In genomic region chr12:107163413-107163812, GRCh38 we compare ENCODE assay signal across 20 cellular contexts.
"Had no signal": no experiment of that assay in that cellular context is flagged by ENCODE, and none has a peak within 500 bp of the region (broad histone marks: within the 10 kb centered on the region; RNA-seq: fewer than 3 reads in every experiment).

No MANE protein-coding gene starts in this region.

- H3K36me3 Mint-ChIP-seq: activated naive CD8-positive, alpha-beta T cell treated with anti-CD3 and anti-CD28 coated beads for 36 hours; memory B cell; natural killer cell treated with Interleukin-12 subunit alpha and Interleukin-12 subunit beta and Interleukin-15 and Interleukin-18, amount 100 ng/mL, for 72 hours; stimulated activated memory B cell treated with anti-CD40 and anti-IgM and Interleukin-4, amounts not matched to agents 10 μg/mL and 1 μg/mL and 100 μg/mL, for 72 hours had no signal

- ATAC-seq: activated T-cell treated with anti-CD3 and anti-CD28 coated beads, Interleukin-2, amount 50 U/mL, for 4 hours; heart left ventricle; left cardiac atrium; natural killer cell treated with Interleukin-12 subunit alpha and Interleukin-12 subunit beta and Interleukin-15 and Interleukin-18, amount 100 ng/mL, for 72 hours; stimulated activated memory B cell treated with anti-CD40 and anti-IgM and Interleukin-4, amounts not matched to agents 10 μg/mL and 1 μg/mL and 100 μg/mL, for 72 hours had no signal

- H3K27ac Mint-ChIP-seq: activated naive CD8-positive, alpha-beta T cell treated with anti-CD3 and anti-CD28 coated beads for 36 hours; memory B cell; natural killer cell treated with Interleukin-12 subunit alpha and Interleukin-12 subunit beta and Interleukin-15 and Interleukin-18, amount 100 ng/mL, for 72 hours; stimulated activated memory B cell treated with anti-CD40 and anti-IgM and Interleukin-4, amounts not matched to agents 10 μg/mL and 1 μg/mL and 100 μg/mL, for 72 hours; T-helper 2 cell treated with Interferon-gamma antibody and Interleukin-4, amounts not matched to agents 5 μg/mL and 100 μg/mL, for 36 hours had no signal

- H3K9me3 Mint-ChIP-seq: activated naive CD8-positive, alpha-beta T cell treated with anti-CD3 and anti-CD28 coated beads for 36 hours; activated T-cell treated with anti-CD3 and anti-CD28 coated beads, Interleukin-2, amount 50 U/mL, for 4 hours; central memory CD8-positive, alpha-beta T cell; memory B cell; natural killer cell treated with Interleukin-12 subunit alpha and Interleukin-12 subunit beta and Interleukin-15 and Interleukin-18, amount 100 ng/mL, for 72 hours; stimulated activated memory B cell treated with anti-CD40 and anti-IgM and Interleukin-4, amounts not matched to agents 10 μg/mL and 1 μg/mL and 100 μg/mL, for 72 hours; T-helper 2 cell treated with Interferon-gamma antibody and Interleukin-4, amounts not matched to agents 5 μg/mL and 100 μg/mL, for 36 hours had no signal

- H3K27me3 Mint-ChIP-seq: memory B cell had no signal

- DNase-seq: activated CD8-positive, alpha-beta memory T cell treated with anti-CD3 and anti-CD28 coated beads, Interleukin-2, amount 50 U/mL, for 4 hours; activated naive CD4-positive, alpha-beta T cell treated with Interleukin-2 at 50 U/mL for 16 hours; activated naive CD8-positive, alpha-beta T cell treated with anti-CD3 and anti-CD28 coated beads for 36 hours; activated T-cell treated with anti-CD3 and anti-CD28 coated beads, Interleukin-2, amount 50 U/mL, for 4 hours; colonic mucosa; dorsolateral prefrontal cortex; esophagus squamous epithelium; heart left ventricle; islet precursor cell; left cardiac atrium; sigmoid colon; stimulated activated CD4-positive, alpha-beta T cell treated with anti-CD3 and anti-CD28 coated beads, Interleukin-15, amount 100 ng/mL, for 24 hours; transverse colon had no signal

- H3K4me1 Mint-ChIP-seq: central memory CD8-positive, alpha-beta T cell; memory B cell; stimulated activated memory B cell treated with anti-CD40 and anti-IgM and Interleukin-4, amounts not matched to agents 10 μg/mL and 1 μg/mL and 100 μg/mL, for 72 hours had no signal

- FAIRE-seq: TTC549, urothelium cell line had no signal

- H3K4me3 Mint-ChIP-seq: activated naive CD8-positive, alpha-beta T cell treated with anti-CD3 and anti-CD28 coated beads for 36 hours; activated T-cell treated with anti-CD3 and anti-CD28 coated beads, Interleukin-2, amount 50 U/mL, for 4 hours; central memory CD8-positive, alpha-beta T cell; memory B cell; natural killer cell treated with Interleukin-12 subunit alpha and Interleukin-12 subunit beta and Interleukin-15 and Interleukin-18, amount 100 ng/mL, for 72 hours; stimulated activated memory B cell treated with anti-CD40 and anti-IgM and Interleukin-4, amounts not matched to agents 10 μg/mL and 1 μg/mL and 100 μg/mL, for 72 hours; T-helper 2 cell treated with Interferon-gamma antibody and Interleukin-4, amounts not matched to agents 5 μg/mL and 100 μg/mL, for 36 hours had no signal
